ENCODE assay signal across 1 cellular context in genomic region chr3:47475570-47476329, GRCh38.
TF ChIP-seq lines count a peak whose summit lies in the region.

Gene SCAP (minus strand): TSS chr3:47475941. CDS start chr3:47442993, 32,948 bp downstream.

TF ChIP-seq in K562, 482 proteins besides CTCF, POLR2A, EP300 and RAD21 (continued from another document and continues in another):
- TF ChIP-seq MAX (CRISPR knock-in tag; IDR thresholded peaks at IDR 0.05) (peak; percentile 97), KDM2B (CRISPR knock-in tag; IDR thresholded peaks at IDR 0.05) (no peak), NR2F6 (CRISPR knock-in tag; IDR thresholded peaks at IDR 0.05) (0 out of 2 replicates have a peak, but pooled peaks have one; percentile 18), SUPT5H (IDR thresholded peaks at IDR 0.05) (peak; percentile 73), GTF2E2 (tag; IDR thresholded peaks at IDR 0.05) (no peak), TCF3 (CRISPR knock-in tag; IDR thresholded peaks at IDR 0.05) (peak; percentile 4; the same call in 1 of the 2 replicates), LARP7 (IDR thresholded peaks at IDR 0.05) (0 out of 2 replicates have a peak, but pooled peaks have one; percentile 9), ZBTB12 (CRISPR knock-in tag; IDR thresholded peaks at IDR 0.05) (no peak; the same call in 1 of the 2 replicates), YBX1 (IDR thresholded peaks at IDR 0.05) (no peak), CC2D1A (IDR thresholded peaks at IDR 0.05) (peak; percentile 64; the same call in 1 of the 2 replicates), RBM17 (IDR thresholded peaks at IDR 0.05; ENCODE audit: borderline replicate concordance, low read depth, low read length) (no peak), RBM25 (IDR thresholded peaks at IDR 0.05; ENCODE audit: low read depth, low read length, severe bottlenecking) (peak; percentile 38), KLF16 (IDR thresholded peaks at IDR 0.05) (peak; percentile 54), ZFP36 (IDR thresholded peaks at IDR 0.05; ENCODE audit: low read depth, low read length, partially characterized antibody) (no peak), SMAD3 (CRISPR knock-in tag; conservative IDR thresholded peaks at IDR 0.05) (no peak), TOE1 (IDR thresholded peaks at IDR 0.05; ENCODE audit: borderline replicate concordance) (no peak), TOE1 (CRISPR knock-in tag; IDR thresholded peaks at IDR 0.05; ENCODE audit: borderline replicate concordance, low read depth) (peak; percentile 63; the same call in 1 of the 2 replicates), VEZF1 (CRISPR knock-in tag; IDR thresholded peaks at IDR 0.05) (peak; percentile 97), STAT5B (CRISPR knock-in tag; IDR thresholded peaks at IDR 0.05) (no peak), SMC3 (conservative IDR thresholded peaks at IDR 0.05; ENCODE audit: insufficient read depth, low read depth, low read length) (peak; percentile 82), MBD2 (IDR thresholded peaks at IDR 0.05; ENCODE audit: borderline replicate concordance, low read depth) (no peak), HNRNPK (IDR thresholded peaks at IDR 0.05; ENCODE audit: low read depth, low read length, poor library complexity, severe bottlenecking) (no peak), RBM39 (optimal IDR thresholded peaks at IDR 0.05; ENCODE audit: low read depth, low read length) (no peak), CHAMP1 (IDR thresholded peaks at IDR 0.05) (no peak), HNRNPL (IDR thresholded peaks at IDR 0.05; ENCODE audit: low read depth, low read length) (peak; percentile 95), ZNF609 (CRISPR knock-in tag; IDR thresholded peaks at IDR 0.05; ENCODE audit: borderline replicate concordance) (peak; percentile 97), NFIC (IDR thresholded peaks at IDR 0.05) (0 out of 2 replicates have a peak, but pooled peaks have one; percentile 10), REST (CRISPR knock-in tag; IDR thresholded peaks at IDR 0.05; ENCODE audit: low read depth) (peak; percentile 98), ZNF253 (CRISPR knock-in tag; conservative IDR thresholded peaks at IDR 0.05) (no peak), ELF2 (CRISPR knock-in tag; IDR thresholded peaks at IDR 0.05) (peak; percentile 49; the same call in 1 of the 2 replicates), SPI1 (IDR thresholded peaks at IDR 0.05; ENCODE audit: borderline replicate concordance, low read depth, low read length) (no peak), ZNF232 (CRISPR knock-in tag; IDR thresholded peaks at IDR 0.05) (0 out of 2 replicates have a peak, but pooled peaks have one; percentile 33), ZBTB1 (CRISPR knock-in tag; IDR thresholded peaks at IDR 0.05; ENCODE audit: borderline replicate concordance, low read depth) (peak; percentile 94)
- TF ChIP-seq, protein P1, sequence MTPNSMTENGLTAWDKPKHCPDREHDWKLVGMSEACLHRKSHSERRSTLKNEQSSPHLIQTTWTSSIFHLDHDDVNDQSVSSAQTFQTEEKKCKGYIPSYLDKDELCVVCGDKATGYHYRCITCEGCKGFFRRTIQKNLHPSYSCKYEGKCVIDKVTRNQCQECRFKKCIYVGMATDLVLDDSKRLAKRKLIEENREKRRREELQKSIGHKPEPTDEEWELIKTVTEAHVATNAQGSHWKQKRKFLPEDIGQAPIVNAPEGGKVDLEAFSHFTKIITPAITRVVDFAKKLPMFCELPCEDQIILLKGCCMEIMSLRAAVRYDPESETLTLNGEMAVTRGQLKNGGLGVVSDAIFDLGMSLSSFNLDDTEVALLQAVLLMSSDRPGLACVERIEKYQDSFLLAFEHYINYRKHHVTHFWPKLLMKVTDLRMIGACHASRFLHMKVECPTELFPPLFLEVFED (CRISPR knock-in tag; conservative IDR thresholded peaks at IDR 0.05): 0 out of 2 replicates have a peak, but pooled peaks have one; percentile 67
- TF ChIP-seq, protein P2, sequence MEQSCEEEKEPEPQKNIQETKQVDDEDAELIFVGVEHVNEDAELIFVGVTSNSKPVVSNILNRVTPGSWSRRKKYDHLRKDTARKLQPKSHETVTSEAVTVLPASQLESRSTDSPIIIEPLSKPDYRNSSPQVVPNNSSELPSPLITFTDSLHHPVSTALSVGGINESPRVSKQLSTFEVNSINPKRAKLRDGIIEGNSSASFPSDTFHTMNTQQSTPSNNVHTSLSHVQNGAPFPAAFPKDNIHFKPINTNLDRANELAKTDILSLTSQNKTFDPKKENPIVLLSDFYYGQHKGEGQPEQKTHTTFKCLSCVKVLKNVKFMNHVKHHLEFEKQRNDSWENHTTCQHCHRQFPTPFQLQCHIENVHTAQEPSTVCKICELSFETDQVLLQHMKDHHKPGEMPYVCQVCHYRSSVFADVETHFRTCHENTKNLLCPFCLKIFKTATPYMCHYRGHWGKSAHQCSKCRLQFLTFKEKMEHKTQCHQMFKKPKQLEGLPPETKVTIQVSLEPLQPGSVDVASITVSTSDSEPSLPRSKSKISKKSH (CRISPR knock-in tag; IDR thresholded peaks at IDR 0.05): no peak
- TF ChIP-seq, protein P3, sequence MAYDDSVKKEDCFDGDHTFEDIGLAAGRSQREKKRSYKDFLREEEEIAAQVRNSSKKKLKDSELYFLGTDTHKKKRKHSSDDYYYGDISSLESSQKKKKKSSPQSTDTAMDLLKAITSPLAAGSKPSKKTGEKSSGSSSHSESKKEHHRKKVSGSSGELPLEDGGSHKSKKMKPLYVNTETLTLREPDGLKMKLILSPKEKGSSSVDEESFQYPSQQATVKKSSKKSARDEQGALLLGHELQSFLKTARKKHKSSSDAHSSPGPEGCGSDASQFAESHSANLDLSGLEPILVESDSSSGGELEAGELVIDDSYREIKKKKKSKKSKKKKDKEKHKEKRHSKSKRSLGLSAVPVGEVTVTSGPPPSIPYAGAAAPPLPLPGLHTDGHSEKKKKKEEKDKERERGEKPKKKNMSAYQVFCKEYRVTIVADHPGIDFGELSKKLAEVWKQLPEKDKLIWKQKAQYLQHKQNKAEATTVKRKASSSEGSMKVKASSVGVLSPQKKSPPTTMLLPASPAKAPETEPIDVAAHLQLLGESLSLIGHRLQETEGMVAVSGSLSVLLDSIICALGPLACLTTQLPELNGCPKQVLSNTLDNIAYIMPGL (CRISPR knock-in tag; IDR thresholded peaks at IDR 0.05): peak; percentile 83
- TF ChIP-seq, protein P4, sequence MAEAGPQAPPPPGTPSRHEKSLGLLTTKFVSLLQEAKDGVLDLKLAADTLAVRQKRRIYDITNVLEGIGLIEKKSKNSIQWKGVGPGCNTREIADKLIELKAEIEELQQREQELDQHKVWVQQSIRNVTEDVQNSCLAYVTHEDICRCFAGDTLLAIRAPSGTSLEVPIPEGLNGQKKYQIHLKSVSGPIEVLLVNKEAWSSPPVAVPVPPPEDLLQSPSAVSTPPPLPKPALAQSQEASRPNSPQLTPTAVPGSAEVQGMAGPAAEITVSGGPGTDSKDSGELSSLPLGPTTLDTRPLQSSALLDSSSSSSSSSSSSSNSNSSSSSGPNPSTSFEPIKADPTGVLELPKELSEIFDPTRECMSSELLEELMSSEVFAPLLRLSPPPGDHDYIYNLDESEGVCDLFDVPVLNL (CRISPR knock-in tag; IDR thresholded peaks at IDR 0.05; ENCODE audit: low read depth): peak; percentile 55; the same call in 1 of the 2 replicates
